ENCODE assay signal across 8 cellular contexts in genomic region chr6:116371384-116372209, GRCh38. TPM values are rescaled to one million over a fixed set of nuclear protein-coding genes. Genes with fewer than 3 reads are reported as not detected.
DNase-seq lines count a peak whose midpoint lies in the region; ATAC-seq, FAIRE-seq and TF ChIP-seq lines count a peak whose summit lies in the region.

No MANE protein-coding gene starts in this region.

- no peaks in the 10 kb centered on the region for H3K9me3 ChIP-seq in esophagus squamous epithelium
- no peaks in the 10 kb centered on the region for H3K9me3 ChIP-seq in mucosa of descending colon
- no peaks in the 10 kb centered on the region for H3K9me3 ChIP-seq in subcutaneous abdominal adipose tissue (ENCODE audit: control insufficient read depth in 5 of 5, low read length in 5 of 5)

- 12 to 17% methylated on average over 16 to 24 of the region's 45 CpGs for WGBS in esophagus squamous epithelium, 2 donors

- ATAC-seq in mucosa of descending colon, result peak; percentile 64
- ATAC-seq in GM19467 (IDR thresholded peaks at IDR 0.05; ENCODE audit: unreplicated experiment), result no peak

- FAIRE-seq in H54 (lab: Jason Lieb, UNC), result no peak

- TF ChIP-seq POLR2A in H54 (IDR thresholded peaks at IDR 0.05; ENCODE audit: low read depth, low read length), result 0 out of 2 replicates have a peak, but pooled peaks have one; percentile 36
- TF ChIP-seq POLR2A in esophagus squamous epithelium (IDR thresholded peaks at IDR 0.05), result peak in 2 of 4 donors; percentile 35 to 73

- no peaks in the 10 kb centered on the region for H3K36me3 ChIP-seq in esophagus squamous epithelium
- H3K36me3 ChIP-seq in mucosa of descending colon (ENCODE audit: low read depth), result no peaks in the 10 kb centered on the region
- no peaks in the 10 kb centered on the region for H3K36me3 ChIP-seq in subcutaneous abdominal adipose tissue (ENCODE audit: control insufficient read depth in 5 of 5, insufficient read depth in 5 of 5, low read length in 5 of 5)

- H3K27ac ChIP-seq in esophagus squamous epithelium (peak overlapping the region; percentile 90 to 99 (median 97)), subcutaneous abdominal adipose tissue (ENCODE audit: low read depth, low read length) (peak overlapping the region; percentile 97)

- intact Hi-C loops in esophagus squamous epithelium (cut with DNase I), result no loop called here
- intact Hi-C loops in mucosa of descending colon (cut with DNase I, micrococcal nuclease), result no loop called here

- peak; percentile 71 for DNase-seq in H54 (ENCODE audit: insufficient read length, low spot score)
- peak; percentile 91 for DNase-seq in M059J (ENCODE audit: low read depth)
- DNase-seq in activated T-cell treated with anti-CD3 and anti-CD28 coated beads for 4 hours, result peak; percentile 20
- peak; percentile 15 for DNase-seq in esophagus squamous epithelium (lab: John Stamatoyannopoulos, UW)
- DNase-seq in mucosa of descending colon, result peak; percentile 55 to 79 (median 69)

- TF ChIP-seq CTCF in esophagus squamous epithelium (IDR thresholded peaks at IDR 0.05) (no peak), mucosa of descending colon (IDR thresholded peaks at IDR 0.05) (no peak)

- H3K27me3 ChIP-seq in esophagus squamous epithelium (no peaks in the 10 kb centered on the region), subcutaneous abdominal adipose tissue (ENCODE audit: control insufficient read depth in 5 of 5, insufficient read depth in 4 of 5, low read length in 5 of 5) (no peaks in the 10 kb centered on the region)

- peak overlapping the region; percentile 57 to 95 (median 87) for H3K9ac ChIP-seq in subcutaneous abdominal adipose tissue (ENCODE audit: low read length in 5 of 5)

- H3K4me1 ChIP-seq in esophagus squamous epithelium (peaks cover 9 to 78% (median 27%) of the 10 kb centered on the region in 3 donors), mucosa of descending colon (ENCODE audit: low read depth) (peaks cover 6% of the 10 kb centered on the region), subcutaneous abdominal adipose tissue (ENCODE audit: control insufficient read depth in 5 of 5, insufficient read depth in 5 of 5, low read length in 5 of 5) (peaks cover 0 to 43% (median 23%) of the 10 kb centered on the region in 5 donors)

- H3K4me3 ChIP-seq in GM08714 (ENCODE audit: low read length) (peak overlapping the region; percentile 72), esophagus squamous epithelium (peak overlapping the region; percentile 66 to 95 (median 90)), mucosa of descending colon (peak overlapping the region; percentile 27), subcutaneous abdominal adipose tissue (ENCODE audit: low read depth in 1 of 5, low read length in 5 of 5) (peak overlapping the region; percentile 78 to 92 (median 81))

RNA-seq across cellular contexts. Expression of gene DSE, which starts 0.8 kb away (rescaled TPM):
- 15.4 and 24.5 TPM in 2 replicates for total RNA-seq in M059J (2014; rRNA removed; shearing (Covaris generic))
- 10 to 100 TPM; 11.6 to 36.4 (median 33.3) TPM for total RNA-seq in esophagus squamous epithelium
- 10 to 100 TPM in 2 of 3 donors, 1 to 10 TPM in 1; 6.3 to 23.8 (median 14.4) TPM for total RNA-seq in mucosa of descending colon

Comparison
In these comparisons a context has a peak if more than half of its experiments do, and no peak if none do; other contexts are left out.
1. H3K4me3 ChIP-seq: peak in every context shown above with its lines; median percentile 90 in esophagus squamous epithelium; 81 in subcutaneous abdominal adipose tissue; 72 in GM08714; 27 in mucosa of descending colon.
2. DNase-seq: peak in every context shown above with its lines; median percentile 91 in M059J; 71 in H54; 69 in mucosa of descending colon; 20 in activated T-cell treated with anti-CD3 and anti-CD28 coated beads for 4 hours; 15 in esophagus squamous epithelium.